ENCODE assay signal across 19 cellular contexts in the genomic region with DNA sequence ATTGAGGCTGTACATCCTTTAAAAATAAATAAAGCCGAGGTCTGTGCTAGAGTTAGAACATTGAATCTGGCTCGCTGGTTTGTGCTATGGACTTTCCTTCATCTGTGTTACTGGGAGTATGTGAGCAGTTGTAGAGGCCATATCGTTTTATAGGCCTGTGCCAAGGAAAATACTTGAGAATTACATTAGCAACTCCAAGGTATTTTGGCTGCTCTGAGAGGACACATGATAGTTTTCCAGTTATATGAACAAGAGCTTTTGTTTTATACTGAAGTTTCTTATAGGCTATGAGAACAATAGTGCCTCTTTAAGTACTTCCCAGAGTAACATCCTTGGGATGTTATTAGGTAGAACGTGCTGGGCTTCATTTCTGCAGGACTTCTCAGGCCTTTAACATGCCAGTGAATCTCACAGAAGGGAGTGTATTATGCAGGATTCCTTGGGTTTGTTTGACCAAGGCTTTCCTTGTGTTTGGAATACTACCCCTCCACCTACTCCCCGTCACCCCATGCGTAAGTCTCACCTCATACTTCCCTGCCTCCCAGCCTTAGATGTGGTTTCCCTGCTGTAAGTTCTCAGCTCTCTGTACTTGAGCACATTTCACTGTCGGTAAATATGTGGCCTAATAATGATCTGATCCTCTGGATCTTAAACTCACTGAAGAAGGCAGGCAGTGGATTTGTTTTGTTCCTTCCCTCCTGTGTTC. TPM values are rescaled to one million over a fixed set of nuclear protein-coding genes. Genes with fewer than 3 reads are reported as not detected.
A peak's percentile ranks its signal among the peaks of the same experiment; 100 is the strongest.
DNase-seq lines count a peak whose midpoint lies in the region; ATAC-seq and TF ChIP-seq lines count a peak whose summit lies in the region.
"Had no signal": no experiment of that assay in that cellular context is flagged by ENCODE, and none has a peak within 500 bp of the region (broad histone marks: within the 10 kb centered on the region; RNA-seq: fewer than 3 reads in every experiment).

No MANE protein-coding gene starts in this region.

- H3K9ac ChIP-seq in endodermal cell (ENCODE audit: extremely low read depth, low read length, poor library complexity, severe bottlenecking), result no peak overlapping the region

- no peaks in the 10 kb centered on the region for H3K4me1 Mint-ChIP-seq in natural killer cell treated with Interleukin-12 subunit alpha and Interleukin-12 subunit beta and Interleukin-15 and Interleukin-18, amount 100 ng/mL, for 72 hours (ENCODE audit: low read depth in 2 of 2)
- H3K4me1 Mint-ChIP-seq in natural killer cell (no peaks in the 10 kb centered on the region), endodermal cell (peaks cover 56% of the 10 kb centered on the region)
- H3K4me1 Mint-ChIP-seq: activated B cell treated with CpG ODN at 0.5 μM for 24 hours; activated naive CD8-positive, alpha-beta T cell treated with anti-CD3 and anti-CD28 coated beads, Interleukin-2, amount 50 U/mL, for 24 hours; CD4-positive, alpha-beta memory T cell; central memory CD8-positive, alpha-beta T cell had no signal

- 79 to 80% methylated on average over 6 to 7 of the region's 7 CpGs for WGBS in endodermal cell (ENCODE audit: insufficient coverage in 1 of 2, insufficient read length in 1 of 2), 2 experiments

- H3K27ac ChIP-seq in endodermal cell (ENCODE audit: low read depth, low read length) (no peak overlapping the region), lower lobe of right lung (peak overlapping the region; percentile 22)

- H3K4me1 ChIP-seq in endodermal cell (ENCODE audit: control insufficient read depth, insufficient read depth, low read length) (peaks cover 12% of the 10 kb centered on the region), lower lobe of right lung (peaks cover 36% of the 10 kb centered on the region)

- H3K4me3 ChIP-seq in endodermal cell (ENCODE audit: low read length) (no peak overlapping the region), lower lobe of right lung (no peak overlapping the region)

- H3K27ac Mint-ChIP-seq in natural killer cell treated with Interleukin-12 subunit alpha and Interleukin-12 subunit beta and Interleukin-15 and Interleukin-18, amount 100 ng/mL, for 72 hours, result no peak overlapping the region
- H3K27ac Mint-ChIP-seq in natural killer cell (no peak overlapping the region), endodermal cell (peak overlapping the region; percentile 65)
- H3K27ac Mint-ChIP-seq: activated B cell treated with CpG ODN at 0.5 μM for 24 hours; activated naive CD8-positive, alpha-beta T cell treated with anti-CD3 and anti-CD28 coated beads, Interleukin-2, amount 50 U/mL, for 24 hours; CD4-positive, alpha-beta memory T cell; T-helper 1 cell treated with Interleukin-12 subunit alpha and Interleukin-12 subunit beta and Interleukin-4 antibody, amounts not matched to agents 30 μg/mL and 1 μg/mL, for 36 hours had no signal

- no peaks in the 10 kb centered on the region for H3K9me3 Mint-ChIP-seq in natural killer cell treated with Interleukin-12 subunit alpha and Interleukin-12 subunit beta and Interleukin-15 and Interleukin-18, amount 100 ng/mL, for 72 hours
- H3K9me3 Mint-ChIP-seq in natural killer cell (no peaks in the 10 kb centered on the region), endodermal cell (no peaks in the 10 kb centered on the region)
- H3K9me3 Mint-ChIP-seq: activated B cell treated with CpG ODN at 0.5 μM for 24 hours; activated naive CD8-positive, alpha-beta T cell treated with anti-CD3 and anti-CD28 coated beads, Interleukin-2, amount 50 U/mL, for 24 hours; CD4-positive, alpha-beta memory T cell; central memory CD8-positive, alpha-beta T cell; T-helper 1 cell treated with Interleukin-12 subunit alpha and Interleukin-12 subunit beta and Interleukin-4 antibody, amounts not matched to agents 30 μg/mL and 1 μg/mL, for 36 hours had no signal

- H3K9me3 ChIP-seq in endodermal cell (ENCODE audit: control insufficient read depth, low read length), result no peaks in the 10 kb centered on the region
- no peaks in the 10 kb centered on the region for H3K9me3 ChIP-seq in lower lobe of right lung

- ATAC-seq in natural killer cell treated with Interleukin-12 subunit alpha and Interleukin-12 subunit beta and Interleukin-15 and Interleukin-18, amount 100 ng/mL, for 72 hours, result no peak
- ATAC-seq in natural killer cell, result no peak
- peak; percentile 74 to 89 for ATAC-seq in lower lobe of right lung
- no peak for ATAC-seq in HG03342 (IDR thresholded peaks at IDR 0.05; ENCODE audit: unreplicated experiment)
- ATAC-seq in GM19452 (IDR thresholded peaks at IDR 0.05; ENCODE audit: unreplicated experiment), result no peak
- ATAC-seq: activated naive CD8-positive, alpha-beta T cell treated with anti-CD3 and anti-CD28 coated beads, Interleukin-2, amount 50 U/mL, for 24 hours had no signal

- H3K36me3 Mint-ChIP-seq in natural killer cell treated with Interleukin-12 subunit alpha and Interleukin-12 subunit beta and Interleukin-15 and Interleukin-18, amount 100 ng/mL, for 72 hours, result no peaks in the 10 kb centered on the region
- no peaks in the 10 kb centered on the region for H3K36me3 Mint-ChIP-seq in natural killer cell
- peaks cover 34% of the 10 kb centered on the region for H3K36me3 Mint-ChIP-seq in endodermal cell (ENCODE audit: low read depth)
- H3K36me3 Mint-ChIP-seq: CD4-positive, alpha-beta memory T cell had no signal

- no peak overlapping the region for H3K4me3 Mint-ChIP-seq in natural killer cell treated with Interleukin-12 subunit alpha and Interleukin-12 subunit beta and Interleukin-15 and Interleukin-18, amount 100 ng/mL, for 72 hours
- H3K4me3 Mint-ChIP-seq in natural killer cell (no peak overlapping the region), endodermal cell (no peak overlapping the region)
- H3K4me3 Mint-ChIP-seq: activated B cell treated with CpG ODN at 0.5 μM for 24 hours; activated naive CD8-positive, alpha-beta T cell treated with anti-CD3 and anti-CD28 coated beads, Interleukin-2, amount 50 U/mL, for 24 hours; CD4-positive, alpha-beta memory T cell; central memory CD8-positive, alpha-beta T cell; T-helper 1 cell treated with Interleukin-12 subunit alpha and Interleukin-12 subunit beta and Interleukin-4 antibody, amounts not matched to agents 30 μg/mL and 1 μg/mL, for 36 hours had no signal

- H3K27me3 Mint-ChIP-seq in natural killer cell treated with Interleukin-12 subunit alpha and Interleukin-12 subunit beta and Interleukin-15 and Interleukin-18, amount 100 ng/mL, for 72 hours, result peaks cover 0 to 5% of the 10 kb centered on the region in 2 donors
- H3K27me3 Mint-ChIP-seq in natural killer cell (ENCODE audit: low read depth in 2 of 2), result no peaks in the 10 kb centered on the region
- no peaks in the 10 kb centered on the region for H3K27me3 Mint-ChIP-seq in endodermal cell (ENCODE audit: insufficient read depth)
- H3K27me3 Mint-ChIP-seq: activated naive CD8-positive, alpha-beta T cell treated with anti-CD3 and anti-CD28 coated beads, Interleukin-2, amount 50 U/mL, for 24 hours had no signal

- intact Hi-C loops in natural killer cell (cut with micrococcal nuclease), result no loop called here
- intact Hi-C loops in lower lobe of right lung (cut with DNase I), result no loop called here

- H3K36me3 ChIP-seq in endodermal cell (ENCODE audit: control insufficient read depth, insufficient read depth, low read length) (peaks cover 29% of the 10 kb centered on the region), lower lobe of right lung (no peaks in the 10 kb centered on the region)

- TF ChIP-seq CTCF in natural killer cell (IDR thresholded peaks at IDR 0.05) (no peak), endodermal cell (conservative IDR thresholded peaks at IDR 0.05) (no peak), lower lobe of right lung (IDR thresholded peaks at IDR 0.05) (no peak)

- no peaks in the 10 kb centered on the region for H3K27me3 ChIP-seq in endodermal cell (ENCODE audit: control insufficient read depth, insufficient read depth, low read length, poor library complexity, severe bottlenecking)
- H3K27me3 ChIP-seq in lower lobe of right lung (ENCODE audit: low read depth), result no peaks in the 10 kb centered on the region

- peak; percentile 32 for DNase-seq in natural killer cell treated with Interleukin-12 subunit alpha and Interleukin-12 subunit beta and Interleukin-15 and Interleukin-18, amount 100 ng/mL, for 72 hours (ENCODE audit: low spot score)
- DNase-seq in natural killer cell (no peak), endodermal cell (no peak), lower lobe of right lung (no peak), UCSD-AML1 (lab: John Stamatoyannopoulos, UW; ENCODE audit: unreplicated experiment) (no peak), NCI-H82 treated with DMSO at 0.1 percent for 48 hours (lab: John Stamatoyannopoulos, UW; ENCODE audit: unreplicated experiment) (no peak)
- DNase-seq: activated B cell treated with CpG ODN at 0.5 μM for 24 hours; activated naive CD8-positive, alpha-beta T cell treated with anti-CD3 and anti-CD28 coated beads, Interleukin-2, amount 50 U/mL, for 24 hours; CD4-positive, alpha-beta memory T cell; EL; HCEC 1CT; NCI-H1694; NCI-H446; RPMI8226 had no signal

RNA-seq across cellular contexts. Expression of a gene that starts 21.0 kb away (rescaled TPM):
- under 1 TPM in 1 of 2 donors, not detected in 1; 0.14 TPM for total RNA-seq in natural killer cell treated with Interleukin-12 subunit alpha and Interleukin-12 subunit beta and Interleukin-15 and Interleukin-18, amount 100 ng/mL, for 72 hours
- total RNA-seq in natural killer cell (not detected), endodermal cell (10 to 100 TPM; 71.9 to 73.3 TPM), lower lobe of right lung (17.1 TPM)
- 56.9 TPM for polyA plus RNA-seq in endodermal cell (2013, experiment 1 of 2)
- polyA plus RNA-seq in endodermal cell (2013, experiment 2 of 2), result 50.0 TPM
- total RNA-seq: activated CD8-positive, alpha-beta memory T cell treated with anti-CD3 and anti-CD28 coated beads for 36 hours; CD4-positive, alpha-beta memory T cell had no signal

Comparison
In these comparisons a context has a peak if more than half of its experiments do, and no peak if none do; other contexts are left out.
1. ATAC-seq: peak in lower lobe of right lung (2 of 2); none in natural killer cell treated with Interleukin-12 subunit alpha and Interleukin-12 subunit beta and Interleukin-15 and Interleukin-18, amount 100 ng/mL, for 72 hours (0 of 2), natural killer cell (0 of 3), HG03342 (single experiment) and GM19452 (single experiment).
2. RNA of a gene that starts 21.0 kb away (total RNA-seq): 71.9 to 73.3 TPM in endodermal cell and 17.1 TPM in lower lobe of right lung (single experiment); 0.14 TPM in natural killer cell treated with Interleukin-12 subunit alpha and Interleukin-12 subunit beta and Interleukin-15 and Interleukin-18, amount 100 ng/mL, for 72 hours and not detected in natural killer cell; every median in the first group is over 10 times any median in the second.